10 cellular contexts compared by ENCODE assay signal in the genomic region with DNA sequence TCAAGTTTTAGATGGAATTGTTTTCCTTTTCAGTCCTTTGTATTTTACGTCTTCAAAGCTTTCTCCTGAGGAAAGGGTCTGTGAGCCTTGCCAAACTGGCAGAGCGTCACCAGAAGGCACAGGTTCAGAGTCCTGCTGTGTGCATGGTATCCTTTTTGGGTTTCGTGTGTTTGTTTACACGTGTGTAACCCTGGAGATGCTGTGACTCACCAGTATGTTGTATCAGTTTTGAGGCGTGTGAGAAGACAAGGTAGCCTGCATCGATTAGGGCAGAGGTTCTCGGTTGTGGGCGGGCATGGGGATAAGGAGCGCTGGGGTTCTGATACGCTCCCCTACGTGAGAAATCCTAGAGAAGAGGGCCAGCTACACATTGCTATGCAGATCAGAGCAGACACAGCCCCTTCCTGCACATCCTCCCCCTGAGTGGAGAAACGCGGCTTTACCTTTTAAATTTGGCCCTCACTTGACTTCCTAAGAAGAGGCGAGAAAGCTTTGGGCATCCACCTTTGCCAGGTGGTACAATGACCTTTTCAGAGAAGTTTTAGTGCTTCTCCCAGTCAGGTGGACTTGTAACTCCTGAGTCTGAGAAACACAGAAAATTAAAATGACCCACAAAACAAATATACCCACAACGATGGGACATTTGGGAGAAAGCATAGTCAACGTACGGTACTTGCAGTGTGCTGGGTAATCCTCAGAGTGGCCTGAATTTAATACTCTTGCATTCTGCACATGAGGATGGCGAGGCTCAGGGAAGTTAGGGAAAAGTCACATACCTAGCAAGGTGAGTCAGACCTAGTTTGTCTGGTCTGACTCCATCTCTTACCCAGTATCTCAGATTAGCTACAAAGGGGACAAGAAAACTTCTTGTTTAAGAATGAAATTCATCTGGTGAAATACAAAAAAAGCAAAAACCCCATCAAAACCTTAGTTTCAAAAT. TPM values are rescaled to one million over a fixed set of nuclear protein-coding genes. Genes with fewer than 3 reads are reported as not detected.
A peak's percentile ranks its signal among the peaks of the same experiment; 100 is the strongest.
DNase-seq lines count a peak whose midpoint lies in the region; ATAC-seq, FAIRE-seq and TF ChIP-seq lines count a peak whose summit lies in the region.
"Had no signal": no experiment of that assay in that cellular context is flagged by ENCODE, and none has a peak within 500 bp of the region (broad histone marks: within the 10 kb centered on the region; RNA-seq: fewer than 3 reads in every experiment).

No MANE protein-coding gene starts in this region.

- H3K4me3 ChIP-seq in body of pancreas: no peak overlapping the region
- H3K4me3 ChIP-seq: GM12878 had no signal

- no peaks in the 10 kb centered on the region for H3K9me3 ChIP-seq in body of pancreas

- 70 to 71% methylated on average over 18 of the region's 18 CpGs for WGBS in body of pancreas, 2 donors

- H3K4me1 ChIP-seq in body of pancreas: peaks cover 26% of the 10 kb centered on the region

- peak overlapping the region in 2 of 4 donors; percentile 41 to 60 for H3K27ac ChIP-seq in body of pancreas

- no peak for DNase-seq in GM12892 (ENCODE audit: insufficient read length)
- peak; percentile 45 to 61 (median 48) for DNase-seq in body of pancreas
- no peak for DNase-seq in nephron progenitor cell
- DNase-seq in stimulated activated CD4-positive, alpha-beta T cell treated with anti-CD3 and anti-CD28 coated beads, Interleukin-12 subunit alpha, Interleukin-12 subunit beta, amount 100 ng/mL, for 4 hours: no peak
- DNase-seq in posterior vena cava (ENCODE audit: low spot score): no peak
- DNase-seq in activated gamma-delta T cell treated with Interleukin-2 at 50 U/mL for 16 hours: no peak
- DNase-seq: RPMI8226 had no signal

- peak; percentile 63 for FAIRE-seq in GM12892 (lab: Jason Lieb, UNC)
- FAIRE-seq: GM12878 had no signal

- H3K9me3 Mint-ChIP-seq in nephron progenitor cell: no peaks in the 10 kb centered on the region

- no peaks in the 10 kb centered on the region for H3K27me3 Mint-ChIP-seq in nephron progenitor cell (ENCODE audit: low read depth, poor library complexity)

- peak overlapping the region; percentile 72 for H3K27ac Mint-ChIP-seq in nephron progenitor cell

- TF ChIP-seq POLR2A in GM12892 (IDR thresholded peaks at IDR 0.05; ENCODE audit: low read depth, low read length) (no peak), body of pancreas (IDR thresholded peaks at IDR 0.05) (no peak)

- peaks cover 34% of the 10 kb centered on the region for H3K36me3 Mint-ChIP-seq in nephron progenitor cell (ENCODE audit: low read depth)

- no peak overlapping the region for H3K4me3 Mint-ChIP-seq in nephron progenitor cell

- no peak for TF ChIP-seq CTCF in body of pancreas (IDR thresholded peaks at IDR 0.05)
- no peak for TF ChIP-seq CTCF in nephron progenitor cell (IDR thresholded peaks at IDR 0.05)

- no peaks in the 10 kb centered on the region for H3K36me3 ChIP-seq in body of pancreas (replicated peaks in 1 of 2; ENCODE audit: insufficient read depth in 1 of 2, low read depth in 2 of 2)

- no peaks in the 10 kb centered on the region for H3K4me1 Mint-ChIP-seq in nephron progenitor cell

- no peaks in the 10 kb centered on the region for H3K27me3 ChIP-seq in body of pancreas

- intact Hi-C loops in body of pancreas (cut with DNase I): loop anchor here (10.0 kb wide), 1 partner anchor 66 kb away; no protein-coding TSS in a partner anchor
- intact Hi-C loops in posterior vena cava (cut with DNase I): no loop called here

- ATAC-seq in HG03039 (IDR thresholded peaks at IDR 0.05; ENCODE audit: unreplicated experiment) (peak; percentile 48), body of pancreas (peak; percentile 84), GM18907 (IDR thresholded peaks at IDR 0.05; ENCODE audit: unreplicated experiment) (no peak)
- ATAC-seq: GM12878 had no signal

RNA-seq across cellular contexts. Expression of a gene that starts 38.1 kb away (rescaled TPM):
- polyA plus RNA-seq in GM12892 (2012; ENCODE audit: missing spikeins): 20.9 TPM
- total RNA-seq in body of pancreas (10 to 100 TPM; 17.1 to 24.1 TPM), posterior vena cava (10 to 100 TPM; 29.4 to 39.2 TPM)

Comparison
In these comparisons a context has a peak if more than half of its experiments do, and no peak if none do; other contexts are left out.
1. DNase-seq: peak in body of pancreas (4 of 4); none in GM12892 (single experiment), nephron progenitor cell (single experiment), stimulated activated CD4-positive, alpha-beta T cell treated with anti-CD3 and anti-CD28 coated beads, Interleukin-12 subunit alpha, Interleukin-12 subunit beta, amount 100 ng/mL, for 4 hours (single experiment), posterior vena cava (single experiment) and activated gamma-delta T cell treated with Interleukin-2 at 50 U/mL for 16 hours (single experiment).